Comparison of ENCODE assay signal across 30 cellular contexts in genomic region chr13:31827707-31828106, GRCh38.
A peak's percentile ranks its signal among the peaks of the same experiment; 100 is the strongest.
DNase-seq lines count a peak whose midpoint lies in the region; ATAC-seq, FAIRE-seq and TF ChIP-seq lines count a peak whose summit lies in the region.
"Had no signal": no experiment of that assay in that cellular context is flagged by ENCODE, and none has a peak within 500 bp of the region (broad histone marks: within the 10 kb centered on the region; RNA-seq: fewer than 3 reads in every experiment).

No MANE protein-coding gene starts in this region.

- no peaks in the 10 kb centered on the region for H3K27me3 ChIP-seq in heart left ventricle
- no peaks in the 10 kb centered on the region for H3K27me3 ChIP-seq in H1 (replicated peaks in 1 of 4; ENCODE audit: control insufficient read depth in 3 of 4, extremely low read depth in 1 of 4, insufficient read depth in 3 of 4, low read length in 3 of 4)
- no peaks in the 10 kb centered on the region for H3K27me3 ChIP-seq in lower lobe of right lung (ENCODE audit: low read depth)
- H3K27me3 ChIP-seq in tibial nerve = no peaks in the 10 kb centered on the region
- H3K27me3 ChIP-seq: brain microvascular endothelial cell, Peyer's patch, suprapubic skin had no signal

- ATAC-seq in heart left ventricle (peak in 3 of 4 donors; percentile 61 to 76 (median 74)), lower lobe of right lung (peak; percentile 58 to 62), HG03571 (IDR thresholded peaks at IDR 0.05; ENCODE audit: unreplicated experiment) (no peak)
- no peak for ATAC-seq in stimulated activated naive B cell treated with anti-CD40 and anti-IgM and Interleukin-4, amounts not matched to agents 10 μg/mL and 1 μg/mL and 100 μg/mL, for 72 hours (replicated peaks)
- ATAC-seq: A549; natural killer cell; stimulated activated memory B cell treated with anti-CD40 and anti-IgM and Interleukin-4, amounts not matched to agents 10 μg/mL and 1 μg/mL and 100 μg/mL, for 72 hours had no signal

- TF ChIP-seq POLR2A in heart left ventricle (IDR thresholded peaks at IDR 0.05) (no peak), H1 (IDR thresholded peaks at IDR 0.05; ENCODE audit: control extremely low read depth in 1 of 2, low read depth in 2 of 2, low read length in 2 of 2) (no peak), tibial nerve (IDR thresholded peaks at IDR 0.05) (no peak)

- POLR2A ChIA-PET in H1 (lab: Charles Lee; ENCODE audit: partially characterized antibody) = interaction anchor here (0.7 kb wide), 1 partner anchor 11 kb away, joined by 3 read pairs; no protein-coding TSS in a partner anchor

- no peak overlapping the region for H2AK5ac ChIP-seq in H1 (ENCODE audit: low read depth, low read length)

- H2BK15ac ChIP-seq in H1 (ENCODE audit: low read length) = no peak overlapping the region

- CTCF ChIA-PET in H1 (lab: Charles Lee; ENCODE audit: partially characterized antibody) = interaction anchor here (0.6 to 1.1 kb wide), 2 partner anchors 22 to 593 kb away, joined by 3 to 4 read pairs; no protein-coding TSS in a partner anchor

- no peak overlapping the region for H3K4me2 ChIP-seq in H1 (ENCODE audit: insufficient read depth in 1 of 2, low read depth in 2 of 2, low read length in 2 of 2)
- H3K4me2 ChIP-seq: A549 had no signal

- H3K4me1 Mint-ChIP-seq in stimulated activated naive B cell treated with anti-CD40 and anti-IgM and Interleukin-4, amounts not matched to agents 10 μg/mL and 1 μg/mL and 100 μg/mL, for 72 hours = no peaks in the 10 kb centered on the region
- H3K4me1 Mint-ChIP-seq: activated naive CD4-positive, alpha-beta T cell treated with anti-CD3 and anti-CD28 coated beads, Interleukin-2, amount 50 U/mL, for 24 hours; stimulated activated memory B cell treated with anti-CD40 and anti-IgM and Interleukin-4, amounts not matched to agents 10 μg/mL and 1 μg/mL and 100 μg/mL, for 72 hours had no signal

- H3K27ac ChIP-seq in heart left ventricle (peak overlapping the region in 1 of 12 donors; percentile 10), H1 (ENCODE audit: low read depth, low read length) (no peak overlapping the region), lower lobe of right lung (no peak overlapping the region), tibial nerve (no peak overlapping the region)
- H3K27ac ChIP-seq: A549, brain microvascular endothelial cell, Peyer's patch, suprapubic skin, WERI-Rb-1 had no signal

- no peak overlapping the region for H3K4ac ChIP-seq in H1 (replicated peaks; ENCODE audit: insufficient read length, low read depth, low read length)

- no peaks in the 10 kb centered on the region for H3K9me3 ChIP-seq in heart left ventricle
- H3K9me3 ChIP-seq in H1 (ENCODE audit: insufficient read depth in 2 of 2, low read depth in 1 of 2, low read length in 1 of 2) = no peaks in the 10 kb centered on the region
- no peaks in the 10 kb centered on the region for H3K9me3 ChIP-seq in lower lobe of right lung
- no peaks in the 10 kb centered on the region for H3K9me3 ChIP-seq in tibial nerve
- H3K9me3 ChIP-seq: A549, Peyer's patch, suprapubic skin had no signal

- H3K79me2 ChIP-seq in H1 (ENCODE audit: control insufficient read depth in 1 of 2, insufficient read depth in 2 of 2, low read length in 2 of 2) = no peaks in the 10 kb centered on the region

- TF ChIP-seq CTCF in heart left ventricle (IDR thresholded peaks at IDR 0.05) = no peak
- no peak for TF ChIP-seq CTCF in H1 (IDR thresholded peaks at IDR 0.05; ENCODE audit: control extremely low read depth in 1 of 3, insufficient read depth in 1 of 3, low read depth in 1 of 3, low read length in 3 of 3)
- TF ChIP-seq CTCF in lower lobe of right lung (IDR thresholded peaks at IDR 0.05) = no peak
- TF ChIP-seq CTCF in foreskin fibroblast (IDR thresholded peaks at IDR 0.05; ENCODE audit: low read depth, low read length) = no peak
- TF ChIP-seq CTCF in tibial nerve (IDR thresholded peaks at IDR 0.05) = no peak

- DNase-seq in heart left ventricle (no peak), cardiac septum (ENCODE audit: low spot score) (no peak), H1 (ENCODE audit: low read depth in 1 of 2, low spot score in 2 of 2) (no peak), lower lobe of right lung (no peak), foreskin fibroblast (no peak), tibial nerve (ENCODE audit: low spot score in 2 of 2) (no peak)
- DNase-seq in stimulated activated naive B cell treated with anti-CD40 and anti-IgM and Interleukin-4, amounts not matched to agents 10 μg/mL and 1 μg/mL and 100 μg/mL, for 72 hours = no peak
- DNase-seq: activated CD4-positive, alpha-beta T cell treated with anti-CD3 and anti-CD28 coated beads for 4 hours; AML-193; amniotic stem cell; brain microvascular endothelial cell; CD4-positive, alpha-beta memory T cell; hypothalamus; Karpas-422; natural killer cell; NCI-H1436 treated with DMSO at 0.1 percent for 48 hours; NCI-H446 treated with DMSO at 0.1 percent for 48 hours; NCI-H82; nucleus accumbens; Peyer's patch; T1000; WERI-Rb-1 had no signal

- H3K4me1 ChIP-seq in heart left ventricle (peaks cover 0 to 6% (median 0%) of the 10 kb centered on the region in 12 donors), H1 (replicated peaks in 1 of 4; ENCODE audit: control insufficient read depth in 3 of 4, insufficient read depth in 4 of 4, low read length in 3 of 4) (peaks cover 0 to 3% (median 0%) of the 10 kb centered on the region in 4 experiments; a peak in 2 of 7 replicates), lower lobe of right lung (no peaks in the 10 kb centered on the region), tibial nerve (no peaks in the 10 kb centered on the region)
- H3K4me1 ChIP-seq: A549, Peyer's patch, suprapubic skin had no signal

- H3K23ac ChIP-seq in H1 (ENCODE audit: insufficient read length) = no peak overlapping the region

- no peak overlapping the region for H3K14ac ChIP-seq in H1 (ENCODE audit: insufficient read length)

- H2BK120ac ChIP-seq in H1 (replicated peaks; ENCODE audit: low read depth, low read length) = no peak overlapping the region

- no peaks in the 10 kb centered on the region for H3K9me3 Mint-ChIP-seq in stimulated activated naive B cell treated with anti-CD40 and anti-IgM and Interleukin-4, amounts not matched to agents 10 μg/mL and 1 μg/mL and 100 μg/mL, for 72 hours
- H3K9me3 Mint-ChIP-seq: activated naive CD4-positive, alpha-beta T cell treated with anti-CD3 and anti-CD28 coated beads, Interleukin-2, amount 50 U/mL, for 24 hours; activated T-helper 2 cell treated with anti-CD3 and anti-CD28 coated beads, Interferon-gamma antibody, Interleukin-2, Interleukin-4, amounts not matched to agents 10 μg/mL and 5 μg/mL and 100 μg/mL, durations not matched to agents 14 hours and 24 hours and 36 hours; CD4-positive, alpha-beta memory T cell; natural killer cell; stimulated activated memory B cell treated with anti-CD40 and anti-IgM and Interleukin-4, amounts not matched to agents 10 μg/mL and 1 μg/mL and 100 μg/mL, for 72 hours had no signal

- no peak overlapping the region for H2BK20ac ChIP-seq in H1 (ENCODE audit: low read length)

- H3K56ac ChIP-seq in H1 (replicated peaks; ENCODE audit: insufficient read length, low read depth, low read length) = no peak overlapping the region

- no peaks in the 10 kb centered on the region for H3K36me3 Mint-ChIP-seq in stimulated activated naive B cell treated with anti-CD40 and anti-IgM and Interleukin-4, amounts not matched to agents 10 μg/mL and 1 μg/mL and 100 μg/mL, for 72 hours
- H3K36me3 Mint-ChIP-seq: activated naive CD4-positive, alpha-beta T cell treated with anti-CD3 and anti-CD28 coated beads, Interleukin-2, amount 50 U/mL, for 24 hours; CD4-positive, alpha-beta memory T cell; natural killer cell; stimulated activated memory B cell treated with anti-CD40 and anti-IgM and Interleukin-4, amounts not matched to agents 10 μg/mL and 1 μg/mL and 100 μg/mL, for 72 hours had no signal

- H3K18ac ChIP-seq in H1 (ENCODE audit: extremely low read depth, low read length) = no peak overlapping the region

- H4K20me1 ChIP-seq in H1 (replicated peaks in 1 of 2; ENCODE audit: control insufficient read depth in 1 of 2, insufficient read depth in 2 of 2, low read length in 2 of 2) = no peaks in the 10 kb centered on the region

- H4K8ac ChIP-seq in H1 (ENCODE audit: extremely low read depth, insufficient read depth, low read length) = no peak overlapping the region

- WGBS in heart left ventricle, 4 donors = 21 to 34% (median 27%) methylated on average over 5 of the region's 5 CpGs
- whole genome bisulfite sequencing in H1 (ENCODE audit: extremely low coverage in 1 of 2, insufficient coverage in 1 of 2, insufficient read length in 1 of 2, insufficient replicate concordance in 2 of 2, low coverage in 1 of 2, low lambda C conversion rate in 2 of 2, missing lambda C conversion rate in 1 of 2), 2 experiments = 68% methylated on average over 5 of the region's 5 CpGs; no CpG with 5 or more reads in 1 of the 2 experiments
- WGBS in tibial nerve, 2 donors = 38% methylated on average over 5 of the region's 5 CpGs

- H2AFZ ChIP-seq in H1 (ENCODE audit: low read length) = peak overlapping the region; percentile 33; the same call in 1 of the 2 replicates

- H3K4me3 ChIP-seq in heart left ventricle (peak overlapping the region in 2 of 12 donors; percentile 13 to 21), H1 (ENCODE audit: extremely low read depth in 1 of 4, insufficient read depth in 2 of 4, low read depth in 3 of 4, low read length in 4 of 4) (no peak overlapping the region), lower lobe of right lung (no peak overlapping the region), foreskin fibroblast (ENCODE audit: low read depth in 1 of 2, low read length in 2 of 2) (no peak overlapping the region), tibial nerve (no peak overlapping the region)
- H3K4me3 ChIP-seq: A549, Peyer's patch, suprapubic skin had no signal

- H2BK5ac ChIP-seq in H1 (ENCODE audit: low read depth, low read length) = no peak overlapping the region

- no peak for TF ChIP-seq RAD21 in H1 (IDR thresholded peaks at IDR 0.05 in 1 of 2, conservative IDR thresholded peaks at IDR 0.05 in 1 of 2; ENCODE audit: low read depth in 2 of 2, low read length in 2 of 2)

- peak; percentile 24 for FAIRE-seq in H1 (lab: Jason Lieb, UNC)
- FAIRE-seq: A549, endothelial cell of umbilical vein, GM18507 had no signal

- no peaks in the 10 kb centered on the region for H3K23me2 ChIP-seq in H1 (ENCODE audit: low read depth, low read length)

- H3K36me3 ChIP-seq in heart left ventricle (no peaks in the 10 kb centered on the region), H1 (ENCODE audit: control insufficient read depth in 2 of 4, insufficient read depth in 4 of 4, low read length in 3 of 4) (no peaks in the 10 kb centered on the region), lower lobe of right lung (no peaks in the 10 kb centered on the region), tibial nerve (no peaks in the 10 kb centered on the region)
- H3K36me3 ChIP-seq: brain microvascular endothelial cell, Peyer's patch, suprapubic skin, WERI-Rb-1 had no signal

- H4K5ac ChIP-seq in H1 (ENCODE audit: insufficient read length, low read depth, low read length) = no peak overlapping the region

- H3K27me3 Mint-ChIP-seq in stimulated activated naive B cell treated with anti-CD40 and anti-IgM and Interleukin-4, amounts not matched to agents 10 μg/mL and 1 μg/mL and 100 μg/mL, for 72 hours = no peaks in the 10 kb centered on the region
- H3K27me3 Mint-ChIP-seq: CD4-positive, alpha-beta memory T cell; stimulated activated memory B cell treated with anti-CD40 and anti-IgM and Interleukin-4, amounts not matched to agents 10 μg/mL and 1 μg/mL and 100 μg/mL, for 72 hours had no signal

- H3K4me3 Mint-ChIP-seq in stimulated activated naive B cell treated with anti-CD40 and anti-IgM and Interleukin-4, amounts not matched to agents 10 μg/mL and 1 μg/mL and 100 μg/mL, for 72 hours = no peak overlapping the region
- H3K4me3 Mint-ChIP-seq: activated naive CD4-positive, alpha-beta T cell treated with anti-CD3 and anti-CD28 coated beads, Interleukin-2, amount 50 U/mL, for 24 hours; natural killer cell; stimulated activated memory B cell treated with anti-CD40 and anti-IgM and Interleukin-4, amounts not matched to agents 10 μg/mL and 1 μg/mL and 100 μg/mL, for 72 hours had no signal

- H3K79me1 ChIP-seq in H1 (ENCODE audit: low read depth, low read length) = no peaks in the 10 kb centered on the region

- H3K9ac ChIP-seq in H1 (replicated peaks in 1 of 4; ENCODE audit: extremely low read depth in 1 of 4, low read depth in 3 of 4, low read length in 3 of 4) = no peak overlapping the region

- no peak for TF ChIP-seq EP300 in H1 (IDR thresholded peaks at IDR 0.05; ENCODE audit: borderline replicate concordance in 1 of 2, low read depth in 2 of 2, low read length in 2 of 2)
- TF ChIP-seq EP300 in tibial nerve (IDR thresholded peaks at IDR 0.05) = no peak

- H4K91ac ChIP-seq in H1 (replicated peaks; ENCODE audit: insufficient read length, low read length) = no peak overlapping the region

- intact Hi-C loops in heart left ventricle (cut with DNase I) = loop anchor here in 6 of 10 donors (5.0 to 10.0 kb wide), 5 partner anchors 147 to 487 kb away; partner anchors contain the start of genes BRCA2 (in 2 of the 6) and ZAR1L (in 2 of the 6)
- intact Hi-C loops in cardiac septum (cut with DNase I) = loop anchor here (5.0 to 10.0 kb wide), 2 partner anchors 187 to 485 kb away; no protein-coding TSS in a partner anchor
- intact Hi-C loops in lower lobe of right lung (cut with DNase I) = no loop called here

- H3K27ac Mint-ChIP-seq in stimulated activated naive B cell treated with anti-CD40 and anti-IgM and Interleukin-4, amounts not matched to agents 10 μg/mL and 1 μg/mL and 100 μg/mL, for 72 hours = no peak overlapping the region
- H3K27ac Mint-ChIP-seq: activated naive CD4-positive, alpha-beta T cell treated with anti-CD3 and anti-CD28 coated beads, Interleukin-2, amount 50 U/mL, for 24 hours; activated T-helper 2 cell treated with anti-CD3 and anti-CD28 coated beads, Interferon-gamma antibody, Interleukin-2, Interleukin-4, amounts not matched to agents 10 μg/mL and 5 μg/mL and 100 μg/mL, durations not matched to agents 14 hours and 24 hours and 36 hours; natural killer cell; stimulated activated memory B cell treated with anti-CD40 and anti-IgM and Interleukin-4, amounts not matched to agents 10 μg/mL and 1 μg/mL and 100 μg/mL, for 72 hours had no signal

- no peak overlapping the region for H2BK12ac ChIP-seq in H1 (ENCODE audit: low read depth, low read length)

Comparison
In these comparisons a context has a peak if more than half of its experiments do, and no peak if none do; other contexts are left out.
1. ATAC-seq: peak in heart left ventricle (3 of 4) and lower lobe of right lung (2 of 2); none in HG03571 (single experiment) and stimulated activated naive B cell treated with anti-CD40 and anti-IgM and Interleukin-4, amounts not matched to agents 10 μg/mL and 1 μg/mL and 100 μg/mL, for 72 hours (0 of 2).